ENCODE assay signal across 8 cellular contexts in genomic region chr5:140251527-140251973, GRCh38. TPM values are rescaled to one million over a fixed set of nuclear protein-coding genes. Genes with fewer than 3 reads are reported as not detected.
DNase-seq lines count a peak whose midpoint lies in the region; ATAC-seq, FAIRE-seq and TF ChIP-seq lines count a peak whose summit lies in the region.

No MANE protein-coding gene starts in this region.

- intact Hi-C loops in natural killer cell (cut with micrococcal nuclease) = no loop called here
- intact Hi-C loops in esophagus squamous epithelium (cut with DNase I) = no loop called here

- H3K27ac Mint-ChIP-seq in natural killer cell = peak overlapping the region; percentile 20 to 59

- ATAC-seq in HG03064 (IDR thresholded peaks at IDR 0.05; ENCODE audit: low read depth, unreplicated experiment) (peak; percentile 79), natural killer cell (peak; percentile 59 to 72 (median 64))

- TF ChIP-seq POLR2A in GM12892 (IDR thresholded peaks at IDR 0.05; ENCODE audit: low read depth, low read length) (no peak), esophagus squamous epithelium (IDR thresholded peaks at IDR 0.05) (no peak)

- no peak overlapping the region for H3K4me3 Mint-ChIP-seq in natural killer cell

- no peaks in the 10 kb centered on the region for H3K36me3 Mint-ChIP-seq in natural killer cell

- no peaks in the 10 kb centered on the region for H3K27me3 ChIP-seq in esophagus squamous epithelium

- DNase-seq in GM12892 (ENCODE audit: insufficient read length) (peak; percentile 29), SKM-1 (lab: John Stamatoyannopoulos, UW; ENCODE audit: unreplicated experiment) (peak; percentile 60), amniotic stem cell (lab: John Stamatoyannopoulos, UW) (peak; percentile 83), natural killer cell (no peak), esophagus squamous epithelium (lab: John Stamatoyannopoulos, UW) (no peak), occipital lobe (lab: John Stamatoyannopoulos, UW) (no peak), NCI-H82 (lab: John Stamatoyannopoulos, UW) (no peak)

- H3K27ac ChIP-seq in esophagus squamous epithelium = no peak overlapping the region

- peaks cover 7 to 39% (median 17%) of the 10 kb centered on the region in 3 donors for H3K4me1 ChIP-seq in esophagus squamous epithelium

- no peak overlapping the region for H3K4me3 ChIP-seq in esophagus squamous epithelium

- FAIRE-seq in GM12892 (lab: Jason Lieb, UNC) = no peak

- peaks cover 0 to 20% (median 0%) of the 10 kb centered on the region in 3 donors for H3K36me3 ChIP-seq in esophagus squamous epithelium

- no peaks in the 10 kb centered on the region for H3K9me3 Mint-ChIP-seq in natural killer cell

- H3K9me3 ChIP-seq in esophagus squamous epithelium = no peaks in the 10 kb centered on the region

- no peaks in the 10 kb centered on the region for H3K27me3 Mint-ChIP-seq in natural killer cell (ENCODE audit: low read depth in 2 of 2)

- TF ChIP-seq CTCF in natural killer cell (IDR thresholded peaks at IDR 0.05) (no peak), esophagus squamous epithelium (IDR thresholded peaks at IDR 0.05) (no peak)

- H3K4me1 Mint-ChIP-seq in natural killer cell = peaks cover 15 to 31% of the 10 kb centered on the region in 2 donors

- 32 to 52% methylated on average over 2 to 5 of the region's 5 CpGs for WGBS in esophagus squamous epithelium, 2 donors

RNA-seq across cellular contexts. Expression of gene PFDN1, which starts 51.4 kb away (rescaled TPM):
- polyA plus RNA-seq in GM12892 (2012; ENCODE audit: missing spikeins) = 93.4 TPM
- total RNA-seq in natural killer cell (10 to 100 TPM; 28.0 to 39.1 (median 37.6) TPM), esophagus squamous epithelium (10 to 100 TPM; 38.1 to 67.5 (median 60.4) TPM), occipital lobe (36.8 TPM)

Comparison
In these comparisons a context has a peak if more than half of its experiments do, and no peak if none do; other contexts are left out.
1. DNase-seq: peak in GM12892 (single experiment), SKM-1 (single experiment) and amniotic stem cell (single experiment); none in natural killer cell (single experiment), esophagus squamous epithelium (single experiment), occipital lobe (single experiment) and NCI-H82 (single experiment).